ENCODE assay signal across 22 cellular contexts in genomic region chr10:75100764-75101291, GRCh38. TPM values are rescaled to one million over a fixed set of nuclear protein-coding genes. Genes with fewer than 3 reads are reported as not detected.
DNase-seq lines count a peak whose midpoint lies in the region; ATAC-seq and TF ChIP-seq lines count a peak whose summit lies in the region.
"Had no signal": no experiment of that assay in that cellular context is flagged by ENCODE, and none has a peak within 500 bp of the region (broad histone marks: within the 10 kb centered on the region; RNA-seq: fewer than 3 reads in every experiment).

No MANE protein-coding gene starts in this region.

- peak overlapping the region in 6 of 11 experiments; percentile 10 to 39 (median 30); a peak in 7 of 22 replicates for H3K9ac ChIP-seq in BLaER1 treated with 17β-estradiol and CSF1 and Interleukin-3, amounts not matched to agents 10 nM and 100 nM
- H3K9ac ChIP-seq in HUES64 (ENCODE audit: low read depth, low read length) = no peak overlapping the region
- H3K9ac ChIP-seq: KMS-11 had no signal

- no peak overlapping the region for H3K4me3 ChIP-seq in BLaER1 treated with 17β-estradiol and CSF1 and Interleukin-3, amounts not matched to agents 10 nM and 100 nM
- H3K4me3 ChIP-seq in HUES64 (ENCODE audit: low read length) (no peak overlapping the region), iPS-11a (ENCODE audit: low read depth, low read length) (peak overlapping the region; percentile 1), psoas muscle (peak overlapping the region; percentile 16), lower lobe of right lung (no peak overlapping the region)
- H3K4me3 ChIP-seq: upper lobe of left lung had no signal

- H3K4me1 Mint-ChIP-seq in CD4-positive, alpha-beta T cell (ENCODE audit: low read depth) = peaks cover 5% of the 10 kb centered on the region
- H3K4me1 Mint-ChIP-seq: activated naive CD8-positive, alpha-beta T cell treated with anti-CD3 and anti-CD28 coated beads for 36 hours had no signal

- no peak for DNase-seq in psoas muscle
- no peak for DNase-seq in AML-193 (lab: John Stamatoyannopoulos, UW)
- no peak for DNase-seq in CD4-positive, alpha-beta T cell
- DNase-seq in lower lobe of right lung = no peak
- DNase-seq: activated B cell treated with CpG ODN at 0.5 μM for 24 hours; activated naive CD8-positive, alpha-beta T cell treated with anti-CD3 and anti-CD28 coated beads for 36 hours; activated T-cell treated with anti-CD3 and anti-CD28 coated beads, Interleukin-2, amount 50 U/mL, for 72 hours; dermis blood vessel endothelial cell; foreskin melanocyte; naive thymus-derived CD4-positive, alpha-beta T cell; NCI-H1092; NCI-H2081 treated with DMSO at 0.1 percent for 48 hours; NCI-H526 treated with DMSO at 0.1 percent for 48 hours; SIG-M5; stimulated activated CD4-positive, alpha-beta T cell treated with anti-CD3 and anti-CD28 coated beads, Interleukin-15, amount 100 ng/mL, for 24 hours; stimulated activated naive CD4-positive, alpha-beta T cell had no signal

- H3K27me3 ChIP-seq in BLaER1 treated with 17β-estradiol and CSF1 and Interleukin-3, amounts not matched to agents 10 nM and 100 nM = no peaks in the 10 kb centered on the region
- H3K27me3 ChIP-seq in HUES64 (ENCODE audit: insufficient read depth, low read length) (no peaks in the 10 kb centered on the region), psoas muscle (ENCODE audit: insufficient read depth in 3 of 3, low read length in 2 of 3) (no peaks in the 10 kb centered on the region), lower lobe of right lung (ENCODE audit: low read depth) (no peaks in the 10 kb centered on the region)
- H3K27me3 ChIP-seq in CD4-positive, alpha-beta T cell (ENCODE audit: control insufficient read depth, insufficient read depth, low read length) = no peaks in the 10 kb centered on the region
- H3K27me3 ChIP-seq: upper lobe of left lung had no signal

- peak overlapping the region; percentile 55 to 74 (median 64); a peak in 19 of 22 replicates for H3K4me2 ChIP-seq in BLaER1 treated with 17β-estradiol and CSF1 and Interleukin-3, amounts not matched to agents 10 nM and 100 nM
- H3K4me2 ChIP-seq: KMS-11 had no signal

- H3K36me3 ChIP-seq in BLaER1 treated with 17β-estradiol and CSF1 and Interleukin-3, amounts not matched to agents 10 nM and 100 nM = no peaks in the 10 kb centered on the region
- H3K36me3 ChIP-seq in HUES64 (ENCODE audit: insufficient read depth, low read length) (no peaks in the 10 kb centered on the region), psoas muscle (ENCODE audit: insufficient read depth in 1 of 2, low read depth in 1 of 2) (peaks cover 0 to 59% of the 10 kb centered on the region in 2 donors), lower lobe of right lung (no peaks in the 10 kb centered on the region)
- H3K36me3 ChIP-seq: upper lobe of left lung had no signal

- H3K36me3 Mint-ChIP-seq in CD4-positive, alpha-beta T cell (ENCODE audit: low read depth) = no peaks in the 10 kb centered on the region
- H3K36me3 Mint-ChIP-seq: activated naive CD8-positive, alpha-beta T cell treated with anti-CD3 and anti-CD28 coated beads for 36 hours; naive thymus-derived CD4-positive, alpha-beta T cell had no signal

- no peaks in the 10 kb centered on the region for H3K9me3 ChIP-seq in BLaER1 treated with 17β-estradiol and CSF1 and Interleukin-3, amounts not matched to agents 10 nM and 100 nM (replicated peaks in 1 of 11)
- H3K9me3 ChIP-seq in HUES64 (ENCODE audit: insufficient read depth, low read depth, low read length) = no peaks in the 10 kb centered on the region
- no peaks in the 10 kb centered on the region for H3K9me3 ChIP-seq in psoas muscle
- no peaks in the 10 kb centered on the region for H3K9me3 ChIP-seq in CD4-positive, alpha-beta T cell (ENCODE audit: control insufficient read depth, low read length)
- H3K9me3 ChIP-seq in lower lobe of right lung = no peaks in the 10 kb centered on the region
- H3K9me3 ChIP-seq: upper lobe of left lung had no signal

- TF ChIP-seq CTCF in psoas muscle (IDR thresholded peaks at IDR 0.05) = no peak
- TF ChIP-seq CTCF in CD4-positive, alpha-beta T cell (IDR thresholded peaks at IDR 0.05) = no peak
- no peak for TF ChIP-seq CTCF in lower lobe of right lung (IDR thresholded peaks at IDR 0.05)

- H3K27ac Mint-ChIP-seq in CD4-positive, alpha-beta T cell = no peak overlapping the region
- H3K27ac Mint-ChIP-seq: activated B cell treated with CpG ODN at 0.5 μM for 24 hours; activated naive CD8-positive, alpha-beta T cell treated with anti-CD3 and anti-CD28 coated beads for 36 hours; activated T-cell treated with anti-CD3 and anti-CD28 coated beads, Interleukin-2, amount 50 U/mL, for 72 hours; naive thymus-derived CD4-positive, alpha-beta T cell had no signal

- POLR2A ChIA-PET in CD4-positive, alpha-beta T cell (lab: Charles Lee) = no interaction called here

- CTCF ChIA-PET in CD4-positive, alpha-beta T cell (lab: Charles Lee) = no interaction called here

- no peaks in the 10 kb centered on the region for H3K9me3 Mint-ChIP-seq in CD4-positive, alpha-beta T cell
- H3K9me3 Mint-ChIP-seq: activated B cell treated with CpG ODN at 0.5 μM for 24 hours; activated naive CD8-positive, alpha-beta T cell treated with anti-CD3 and anti-CD28 coated beads for 36 hours; activated T-cell treated with anti-CD3 and anti-CD28 coated beads, Interleukin-2, amount 50 U/mL, for 72 hours; naive thymus-derived CD4-positive, alpha-beta T cell had no signal

- no peaks in the 10 kb centered on the region for H3K27me3 Mint-ChIP-seq in CD4-positive, alpha-beta T cell
- H3K27me3 Mint-ChIP-seq: activated B cell treated with CpG ODN at 0.5 μM for 24 hours; activated naive CD8-positive, alpha-beta T cell treated with anti-CD3 and anti-CD28 coated beads for 36 hours; naive thymus-derived CD4-positive, alpha-beta T cell had no signal

- intact Hi-C loops in psoas muscle (cut with DNase I) = loop anchor here (2.0 to 10.0 kb wide), 5 partner anchors 60 to 834 kb away; no protein-coding TSS in a partner anchor
- intact Hi-C loops in CD4-positive, alpha-beta T cell (cut with DNase I, micrococcal nuclease) = loop anchor here (1.0 to 10.0 kb wide), 5 partner anchors 366 to 858 kb away; no protein-coding TSS in a partner anchor
- intact Hi-C loops in lower lobe of right lung (cut with DNase I) = no loop called here

- ATAC-seq in psoas muscle = no peak
- ATAC-seq in GM19023 (IDR thresholded peaks at IDR 0.05; ENCODE audit: unreplicated experiment) = no peak
- ATAC-seq in CD4-positive, alpha-beta T cell (ENCODE audit: poor library complexity) = no peak
- ATAC-seq in lower lobe of right lung = no peak

- H3K27ac ChIP-seq in BLaER1 treated with 17β-estradiol and CSF1 and Interleukin-3, amounts not matched to agents 10 nM and 100 nM = no peak overlapping the region
- 0 out of 2 replicates have a peak overlapping the region, but pooled peaks have one; percentile 32 for H3K27ac ChIP-seq in HUES64 (ENCODE audit: low read depth, low read length)
- H3K27ac ChIP-seq in psoas muscle = peak overlapping the region; percentile 99
- no peak overlapping the region for H3K27ac ChIP-seq in CD4-positive, alpha-beta T cell (ENCODE audit: low read depth, low read length)
- H3K27ac ChIP-seq in lower lobe of right lung = no peak overlapping the region
- H3K27ac ChIP-seq: KMS-11, upper lobe of left lung had no signal

- H3K4me3 Mint-ChIP-seq in CD4-positive, alpha-beta T cell = no peak overlapping the region
- H3K4me3 Mint-ChIP-seq: activated B cell treated with CpG ODN at 0.5 μM for 24 hours; activated naive CD8-positive, alpha-beta T cell treated with anti-CD3 and anti-CD28 coated beads for 36 hours; activated T-cell treated with anti-CD3 and anti-CD28 coated beads, Interleukin-2, amount 50 U/mL, for 72 hours; naive thymus-derived CD4-positive, alpha-beta T cell had no signal

- no peaks in the 10 kb centered on the region; a peak in 1 of 22 replicates for H4K20me1 ChIP-seq in BLaER1 treated with 17β-estradiol and CSF1 and Interleukin-3, amounts not matched to agents 10 nM and 100 nM

- H3K4me1 ChIP-seq in BLaER1 treated with 17β-estradiol and CSF1 and Interleukin-3, amounts not matched to agents 10 nM and 100 nM = peaks cover 9 to 29% (median 18%) of the 10 kb centered on the region in 10 experiments
- H3K4me1 ChIP-seq in HUES64 (ENCODE audit: insufficient read depth, low read length) (peaks cover 10% of the 10 kb centered on the region), psoas muscle (peaks cover 62% of the 10 kb centered on the region), lower lobe of right lung (peaks cover 11% of the 10 kb centered on the region)

- 40% methylated on average over 4 of the region's 4 CpGs for WGBS in HUES64
- WGBS in psoas muscle, 3 donors = 43 to 72% (median 55%) methylated on average over 4 of the region's 4 CpGs

RNA-seq across cellular contexts. Expression of gene SAMD8, which starts 10.6 kb away (rescaled TPM):
- 7.9 TPM for polyA plus RNA-seq in HUES64 (2013, experiment 1 of 2)
- 10.7 TPM for polyA plus RNA-seq in HUES64 (2013, experiment 2 of 2)
- total RNA-seq in psoas muscle (10 to 100 TPM; 30.0 to 44.2 (median 35.7) TPM), lower lobe of right lung (21.7 TPM)
- 10 to 100 TPM; 10.8 to 40.3 (median 21.3) TPM for polyA plus RNA-seq in psoas muscle
- 10 to 100 TPM; 34.1 to 37.4 TPM for total RNA-seq in CD4-positive, alpha-beta T cell

Comparison
In these comparisons a context has a peak if more than half of its experiments do, and no peak if none do; other contexts are left out.
1. H3K27ac ChIP-seq: peak in HUES64 (single experiment) and psoas muscle (single experiment); none in BLaER1 treated with 17β-estradiol and CSF1 and Interleukin-3, amounts not matched to agents 10 nM and 100 nM (0 of 11), CD4-positive, alpha-beta T cell (single experiment) and lower lobe of right lung (single experiment).
2. H3K4me3 ChIP-seq: peak in iPS-11a (single experiment) and psoas muscle (single experiment); none in BLaER1 treated with 17β-estradiol and CSF1 and Interleukin-3, amounts not matched to agents 10 nM and 100 nM (0 of 10), HUES64 (single experiment) and lower lobe of right lung (single experiment).